ENCODE assay signal across 3 cellular contexts in the genomic region with DNA sequence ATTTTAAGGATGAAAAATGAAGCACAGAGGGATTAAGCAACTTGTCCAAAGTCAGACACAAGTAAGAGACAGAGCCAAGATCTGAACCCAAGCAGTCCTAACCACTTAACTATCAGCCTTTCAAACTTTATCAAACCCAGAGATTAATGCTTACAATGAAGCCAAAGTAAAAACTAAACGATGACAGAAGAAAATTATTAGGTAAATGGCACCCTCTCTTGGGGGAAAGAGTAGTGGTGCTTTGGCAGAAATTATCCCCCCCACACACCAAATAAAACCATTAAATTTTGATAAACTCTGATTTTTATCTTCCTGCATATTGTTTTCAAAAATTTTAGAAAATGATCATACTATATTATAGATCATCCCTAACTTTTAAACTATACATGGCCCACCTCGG.
TF ChIP-seq lines count a peak whose summit lies in the region.

No MANE protein-coding gene starts in this region.

TF ChIP-seq in liver, 16 proteins besides CTCF, POLR2A, EP300 and RAD21 (continued from another document):
- TF ChIP-seq, protein P1, sequence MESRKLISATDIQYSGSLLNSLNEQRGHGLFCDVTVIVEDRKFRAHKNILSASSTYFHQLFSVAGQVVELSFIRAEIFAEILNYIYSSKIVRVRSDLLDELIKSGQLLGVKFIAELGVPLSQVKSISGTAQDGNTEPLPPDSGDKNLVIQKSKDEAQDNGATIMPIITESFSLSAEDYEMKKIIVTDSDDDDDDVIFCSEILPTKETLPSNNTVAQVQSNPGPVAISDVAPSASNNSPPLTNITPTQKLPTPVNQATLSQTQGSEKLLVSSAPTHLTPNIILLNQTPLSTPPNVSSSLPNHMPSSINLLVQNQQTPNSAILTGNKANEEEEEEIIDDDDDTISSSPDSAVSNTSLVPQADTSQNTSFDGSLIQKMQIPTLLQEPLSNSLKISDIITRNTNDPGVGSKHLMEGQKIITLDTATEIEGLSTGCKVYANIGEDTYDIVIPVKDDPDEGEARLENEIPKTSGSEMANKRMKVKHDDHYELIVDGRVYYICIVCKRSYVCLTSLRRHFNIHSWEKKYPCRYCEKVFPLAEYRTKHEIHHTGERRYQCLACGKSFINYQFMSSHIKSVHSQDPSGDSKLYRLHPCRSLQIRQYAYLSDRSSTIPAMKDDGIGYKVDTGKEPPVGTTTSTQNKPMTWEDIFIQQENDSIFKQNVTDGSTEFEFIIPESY (IDR thresholded peaks at IDR 0.05) = no peak
- no peak for TF ChIP-seq JUND (IDR thresholded peaks at IDR 0.05)
- TF ChIP-seq HNF4G (IDR thresholded peaks at IDR 0.05) = no peak
- TF ChIP-seq EGR1 (IDR thresholded peaks at IDR 0.05; ENCODE audit: low read depth in 2 of 2) = no peak
- TF ChIP-seq TAF1 (conservative IDR thresholded peaks at IDR 0.05) = no peak
- TF ChIP-seq, protein P2, sequence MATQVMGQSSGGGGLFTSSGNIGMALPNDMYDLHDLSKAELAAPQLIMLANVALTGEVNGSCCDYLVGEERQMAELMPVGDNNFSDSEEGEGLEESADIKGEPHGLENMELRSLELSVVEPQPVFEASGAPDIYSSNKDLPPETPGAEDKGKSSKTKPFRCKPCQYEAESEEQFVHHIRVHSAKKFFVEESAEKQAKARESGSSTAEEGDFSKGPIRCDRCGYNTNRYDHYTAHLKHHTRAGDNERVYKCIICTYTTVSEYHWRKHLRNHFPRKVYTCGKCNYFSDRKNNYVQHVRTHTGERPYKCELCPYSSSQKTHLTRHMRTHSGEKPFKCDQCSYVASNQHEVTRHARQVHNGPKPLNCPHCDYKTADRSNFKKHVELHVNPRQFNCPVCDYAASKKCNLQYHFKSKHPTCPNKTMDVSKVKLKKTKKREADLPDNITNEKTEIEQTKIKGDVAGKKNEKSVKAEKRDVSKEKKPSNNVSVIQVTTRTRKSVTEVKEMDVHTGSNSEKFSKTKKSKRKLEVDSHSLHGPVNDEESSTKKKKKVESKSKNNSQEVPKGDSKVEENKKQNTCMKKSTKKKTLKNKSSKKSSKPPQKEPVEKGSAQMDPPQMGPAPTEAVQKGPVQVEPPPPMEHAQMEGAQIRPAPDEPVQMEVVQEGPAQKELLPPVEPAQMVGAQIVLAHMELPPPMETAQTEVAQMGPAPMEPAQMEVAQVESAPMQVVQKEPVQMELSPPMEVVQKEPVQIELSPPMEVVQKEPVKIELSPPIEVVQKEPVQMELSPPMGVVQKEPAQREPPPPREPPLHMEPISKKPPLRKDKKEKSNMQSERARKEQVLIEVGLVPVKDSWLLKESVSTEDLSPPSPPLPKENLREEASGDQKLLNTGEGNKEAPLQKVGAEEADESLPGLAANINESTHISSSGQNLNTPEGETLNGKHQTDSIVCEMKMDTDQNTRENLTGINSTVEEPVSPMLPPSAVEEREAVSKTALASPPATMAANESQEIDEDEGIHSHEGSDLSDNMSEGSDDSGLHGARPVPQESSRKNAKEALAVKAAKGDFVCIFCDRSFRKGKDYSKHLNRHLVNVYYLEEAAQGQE (IDR thresholded peaks at IDR 0.05) = no peak
- TF ChIP-seq GABPA (IDR thresholded peaks at IDR 0.05 in 1 of 2, conservative IDR thresholded peaks at IDR 0.05 in 1 of 2) = no peak
- no peak for TF ChIP-seq YY1 (IDR thresholded peaks at IDR 0.05)
- TF ChIP-seq NR2F2 (IDR thresholded peaks at IDR 0.05) = no peak
- TF ChIP-seq HNF4A (conservative IDR thresholded peaks at IDR 0.05) = no peak
- TF ChIP-seq SP1 (IDR thresholded peaks at IDR 0.05) = no peak
- TF ChIP-seq FOXA1 (IDR thresholded peaks at IDR 0.05) = no peak
- TF ChIP-seq, protein P3, sequence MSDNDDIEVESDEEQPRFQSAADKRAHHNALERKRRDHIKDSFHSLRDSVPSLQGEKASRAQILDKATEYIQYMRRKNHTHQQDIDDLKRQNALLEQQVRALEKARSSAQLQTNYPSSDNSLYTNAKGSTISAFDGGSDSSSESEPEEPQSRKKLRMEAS (IDR thresholded peaks at IDR 0.05) = no peak
TF ChIP-seq in liver: peak in this region for 0.

TF ChIP-seq in HepG2, 621 proteins besides CTCF, POLR2A, EP300 and RAD21 (continued from another document):
- TF ChIP-seq, protein P4, sequence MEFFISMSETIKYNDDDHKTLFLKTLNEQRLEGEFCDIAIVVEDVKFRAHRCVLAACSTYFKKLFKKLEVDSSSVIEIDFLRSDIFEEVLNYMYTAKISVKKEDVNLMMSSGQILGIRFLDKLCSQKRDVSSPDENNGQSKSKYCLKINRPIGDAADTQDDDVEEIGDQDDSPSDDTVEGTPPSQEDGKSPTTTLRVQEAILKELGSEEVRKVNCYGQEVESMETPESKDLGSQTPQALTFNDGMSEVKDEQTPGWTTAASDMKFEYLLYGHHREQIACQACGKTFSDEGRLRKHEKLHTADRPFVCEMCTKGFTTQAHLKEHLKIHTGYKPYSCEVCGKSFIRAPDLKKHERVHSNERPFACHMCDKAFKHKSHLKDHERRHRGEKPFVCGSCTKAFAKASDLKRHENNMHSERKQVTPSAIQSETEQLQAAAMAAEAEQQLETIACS (CRISPR knock-in tag; IDR thresholded peaks at IDR 0.05) = no peak
- TF ChIP-seq PCBP1 (IDR thresholded peaks at IDR 0.05; ENCODE audit: borderline replicate concordance, low read depth, low read length) (no peak), ZNF564 (CRISPR knock-in tag; IDR thresholded peaks at IDR 0.05) (no peak), ZNF501 (CRISPR knock-in tag; IDR thresholded peaks at IDR 0.05) (no peak), KLF15 (CRISPR knock-in tag; IDR thresholded peaks at IDR 0.05; ENCODE audit: borderline replicate concordance) (no peak), ZNF263 (CRISPR knock-in tag; IDR thresholded peaks at IDR 0.05) (no peak), ZNF589 (CRISPR knock-in tag; conservative IDR thresholded peaks at IDR 0.05) (no peak)
- TF ChIP-seq, protein P5, sequence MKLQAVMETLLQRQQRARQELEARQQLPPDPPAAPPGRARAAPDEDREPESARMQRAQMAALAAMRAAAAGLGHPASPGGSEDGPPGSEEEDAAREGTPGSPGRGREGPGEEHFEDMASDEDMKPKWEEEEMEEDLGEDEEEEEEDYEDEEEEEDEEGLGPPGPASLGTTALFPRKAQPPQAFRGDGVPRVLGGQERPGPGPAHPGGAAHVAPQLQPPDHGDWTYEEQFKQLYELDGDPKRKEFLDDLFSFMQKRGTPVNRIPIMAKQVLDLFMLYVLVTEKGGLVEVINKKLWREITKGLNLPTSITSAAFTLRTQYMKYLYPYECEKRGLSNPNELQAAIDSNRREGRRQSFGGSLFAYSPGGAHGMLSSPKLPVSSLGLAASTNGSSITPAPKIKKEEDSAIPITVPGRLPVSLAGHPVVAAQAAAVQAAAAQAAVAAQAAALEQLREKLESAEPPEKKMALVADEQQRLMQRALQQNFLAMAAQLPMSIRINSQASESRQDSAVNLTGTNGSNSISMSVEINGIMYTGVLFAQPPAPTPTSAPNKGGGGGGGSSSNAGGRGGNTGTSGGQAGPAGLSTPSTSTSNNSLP (IDR thresholded peaks at IDR 0.05; ENCODE audit: low read depth, low read length) = no peak
- TF ChIP-seq, protein P6, sequence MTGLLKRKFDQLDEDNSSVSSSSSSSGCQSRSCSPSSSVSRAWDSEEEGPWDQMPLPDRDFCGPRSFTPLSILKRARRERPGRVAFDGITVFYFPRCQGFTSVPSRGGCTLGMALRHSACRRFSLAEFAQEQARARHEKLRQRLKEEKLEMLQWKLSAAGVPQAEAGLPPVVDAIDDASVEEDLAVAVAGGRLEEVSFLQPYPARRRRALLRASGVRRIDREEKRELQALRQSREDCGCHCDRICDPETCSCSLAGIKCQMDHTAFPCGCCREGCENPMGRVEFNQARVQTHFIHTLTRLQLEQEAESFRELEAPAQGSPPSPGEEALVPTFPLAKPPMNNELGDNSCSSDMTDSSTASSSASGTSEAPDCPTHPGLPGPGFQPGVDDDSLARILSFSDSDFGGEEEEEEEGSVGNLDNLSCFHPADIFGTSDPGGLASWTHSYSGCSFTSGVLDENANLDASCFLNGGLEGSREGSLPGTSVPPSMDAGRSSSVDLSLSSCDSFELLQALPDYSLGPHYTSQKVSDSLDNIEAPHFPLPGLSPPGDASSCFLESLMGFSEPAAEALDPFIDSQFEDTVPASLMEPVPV (CRISPR knock-in tag; IDR thresholded peaks at IDR 0.05) = no peak

TF ChIP-seq in GM12878, 131 proteins besides CTCF, POLR2A, EP300 and RAD21 (continued from another document):
- TF ChIP-seq, protein P7, sequence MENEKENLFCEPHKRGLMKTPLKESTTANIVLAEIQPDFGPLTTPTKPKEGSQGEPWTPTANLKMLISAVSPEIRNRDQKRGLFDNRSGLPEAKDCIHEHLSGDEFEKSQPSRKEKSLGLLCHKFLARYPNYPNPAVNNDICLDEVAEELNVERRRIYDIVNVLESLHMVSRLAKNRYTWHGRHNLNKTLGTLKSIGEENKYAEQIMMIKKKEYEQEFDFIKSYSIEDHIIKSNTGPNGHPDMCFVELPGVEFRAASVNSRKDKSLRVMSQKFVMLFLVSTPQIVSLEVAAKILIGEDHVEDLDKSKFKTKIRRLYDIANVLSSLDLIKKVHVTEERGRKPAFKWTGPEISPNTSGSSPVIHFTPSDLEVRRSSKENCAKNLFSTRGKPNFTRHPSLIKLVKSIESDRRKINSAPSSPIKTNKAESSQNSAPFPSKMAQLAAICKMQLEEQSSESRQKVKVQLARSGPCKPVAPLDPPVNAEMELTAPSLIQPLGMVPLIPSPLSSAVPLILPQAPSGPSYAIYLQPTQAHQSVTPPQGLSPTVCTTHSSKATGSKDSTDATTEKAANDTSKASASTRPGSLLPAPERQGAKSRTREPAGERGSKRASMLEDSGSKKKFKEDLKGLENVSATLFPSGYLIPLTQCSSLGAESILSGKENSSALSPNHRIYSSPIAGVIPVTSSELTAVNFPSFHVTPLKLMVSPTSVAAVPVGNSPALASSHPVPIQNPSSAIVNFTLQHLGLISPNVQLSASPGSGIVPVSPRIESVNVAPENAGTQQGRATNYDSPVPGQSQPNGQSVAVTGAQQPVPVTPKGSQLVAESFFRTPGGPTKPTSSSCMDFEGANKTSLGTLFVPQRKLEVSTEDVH (IDR thresholded peaks at IDR 0.05; ENCODE audit: low read depth, partially characterized antibody) = no peak
- TF ChIP-seq ZSCAN29 (IDR thresholded peaks at IDR 0.05) (no peak), HDAC2 (IDR thresholded peaks at IDR 0.05) (no peak), SIX5 (IDR thresholded peaks at IDR 0.05; ENCODE audit: low read depth, low read length, severe bottlenecking) (no peak), RUNX3 (IDR thresholded peaks at IDR 0.05; ENCODE audit: low read length) (no peak), NFYA (IDR thresholded peaks at IDR 0.05; ENCODE audit: borderline replicate concordance, low read depth, low read length) (no peak), RAD51 (IDR thresholded peaks at IDR 0.05) (no peak), WRNIP1 (IDR thresholded peaks at IDR 0.05; ENCODE audit: borderline replicate concordance, low read depth, low read length) (no peak), CHD2 (IDR thresholded peaks at IDR 0.05; ENCODE audit: borderline replicate concordance, low read depth, low read length) (no peak), MEF2B (IDR thresholded peaks at IDR 0.05; ENCODE audit: partially characterized antibody, poor library complexity, severe bottlenecking) (no peak), PAX5 (IDR thresholded peaks at IDR 0.05; ENCODE audit: borderline replicate concordance, low read depth, low read length) (no peak), CBX3 (IDR thresholded peaks at IDR 0.05; ENCODE audit: borderline replicate concordance, low read depth) (no peak), RELA (IDR thresholded peaks at IDR 0.05; ENCODE audit: borderline replicate concordance, partially characterized antibody) (no peak)
- TF ChIP-seq, protein P8, sequence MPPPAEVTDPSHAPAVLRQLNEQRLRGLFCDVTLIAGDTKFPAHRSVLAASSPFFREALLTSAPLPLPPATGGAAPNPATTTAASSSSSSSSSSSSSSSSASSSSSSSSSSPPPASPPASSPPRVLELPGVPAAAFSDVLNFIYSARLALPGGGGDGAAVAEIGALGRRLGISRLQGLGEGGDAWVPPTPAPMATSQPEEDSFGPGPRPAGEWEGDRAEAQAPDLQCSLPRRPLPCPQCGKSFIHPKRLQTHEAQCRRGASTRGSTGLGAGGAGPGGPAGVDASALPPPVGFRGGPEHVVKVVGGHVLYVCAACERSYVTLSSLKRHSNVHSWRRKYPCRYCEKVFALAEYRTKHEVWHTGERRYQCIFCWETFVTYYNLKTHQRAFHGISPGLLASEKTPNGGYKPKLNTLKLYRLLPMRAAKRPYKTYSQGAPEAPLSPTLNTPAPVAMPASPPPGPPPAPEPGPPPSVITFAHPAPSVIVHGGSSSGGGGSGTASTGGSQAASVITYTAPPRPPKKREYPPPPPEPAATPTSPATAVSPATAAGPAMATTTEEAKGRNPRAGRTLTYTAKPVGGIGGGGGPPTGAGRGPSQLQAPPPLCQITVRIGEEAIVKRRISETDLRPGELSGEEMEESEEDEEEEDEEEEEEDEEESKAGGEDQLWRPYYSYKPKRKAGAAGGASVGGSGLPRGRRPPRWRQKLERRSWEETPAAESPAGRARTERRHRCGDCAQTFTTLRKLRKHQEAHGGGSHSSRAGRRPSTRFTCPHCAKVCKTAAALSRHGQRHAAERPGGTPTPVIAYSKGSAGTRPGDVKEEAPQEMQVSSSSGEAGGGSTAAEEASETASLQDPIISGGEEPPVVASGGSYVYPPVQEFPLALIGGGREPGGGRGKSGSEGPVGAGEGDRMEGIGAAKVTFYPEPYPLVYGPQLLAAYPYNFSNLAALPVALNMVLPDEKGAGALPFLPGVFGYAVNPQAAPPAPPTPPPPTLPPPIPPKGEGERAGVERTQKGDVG (CRISPR knock-in tag; IDR thresholded peaks at IDR 0.05) = no peak
- TF ChIP-seq, protein P9, sequence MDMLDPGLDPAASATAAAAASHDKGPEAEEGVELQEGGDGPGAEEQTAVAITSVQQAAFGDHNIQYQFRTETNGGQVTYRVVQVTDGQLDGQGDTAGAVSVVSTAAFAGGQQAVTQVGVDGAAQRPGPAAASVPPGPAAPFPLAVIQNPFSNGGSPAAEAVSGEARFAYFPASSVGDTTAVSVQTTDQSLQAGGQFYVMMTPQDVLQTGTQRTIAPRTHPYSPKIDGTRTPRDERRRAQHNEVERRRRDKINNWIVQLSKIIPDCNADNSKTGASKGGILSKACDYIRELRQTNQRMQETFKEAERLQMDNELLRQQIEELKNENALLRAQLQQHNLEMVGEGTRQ (IDR thresholded peaks at IDR 0.05; ENCODE audit: borderline replicate concordance, low read depth, low read length) = no peak
